22 cellular contexts compared by ENCODE assay signal in genomic region chr14:22644305-22644635, GRCh38. TPM values are rescaled to one million over a fixed set of nuclear protein-coding genes. Genes with fewer than 3 reads are reported as not detected.
"Had no signal": no experiment of that assay in that cellular context is flagged by ENCODE, and none has a peak within 500 bp of the region (broad histone marks: within the 10 kb centered on the region; RNA-seq: fewer than 3 reads in every experiment).

TSS of gene OR6J1 (minus strand) at chr14:22644352. CDS start at chr14:22634811, 9,541 bp downstream.

- H3K36me3 ChIP-seq: ascending aorta, breast epithelium, esophagus squamous epithelium, ovary, right lobe of liver had no signal

- H3K9me3 Mint-ChIP-seq: activated CD4-positive, alpha-beta T cell treated with anti-CD3 and anti-CD28 coated beads, Interleukin-2, amount 10 ng/mL, durations not matched to agents 24 days and 14 days; stimulated activated naive CD8-positive, alpha-beta T cell treated with anti-CD3 and anti-CD28 coated beads, Interleukin-15, Interleukin-2, amounts not matched to agents 100 ng/mL and 50 ng/mL, for 24 hours had no signal

- DNase-seq: activated CD8-positive, alpha-beta memory T cell treated with anti-CD3 and anti-CD28 coated beads for 24 hours; activated CD8-positive, alpha-beta memory T cell treated with anti-CD3 and anti-CD28 coated beads, Interleukin-2, amount 50 U/mL, for 48 hours; activated effector memory CD4-positive, alpha-beta T cell treated with Interleukin-2 at 50 U/mL for 16 hours; activated naive CD4-positive, alpha-beta T cell treated with anti-CD3 and anti-CD28 coated beads, Interleukin-2, amount 50 U/mL, for 16 hours; cerebellar nuclear complex; effector CD4-positive, alpha-beta T cell; esophagus squamous epithelium; mesenchymal stem cell; naive B cell; ovary; right lobe of liver; T-helper 9 cell had no signal

- H3K4me1 ChIP-seq: ascending aorta, breast epithelium, esophagus squamous epithelium, right lobe of liver had no signal

- H3K27me3 ChIP-seq: ascending aorta, breast epithelium, esophagus squamous epithelium, ovary, right lobe of liver had no signal

- H3K27ac Mint-ChIP-seq: activated CD4-positive, alpha-beta T cell treated with anti-CD3 and anti-CD28 coated beads, Interleukin-2, amount 10 ng/mL, durations not matched to agents 24 days and 14 days; stimulated activated naive CD8-positive, alpha-beta T cell treated with anti-CD3 and anti-CD28 coated beads, Interleukin-15, Interleukin-2, amounts not matched to agents 100 ng/mL and 50 ng/mL, for 24 hours had no signal

- H3K4me3 ChIP-seq: ascending aorta, breast epithelium, esophagus squamous epithelium, mucosa of descending colon, ovary, right lobe of liver had no signal

- H3K4me3 Mint-ChIP-seq: activated CD4-positive, alpha-beta T cell treated with anti-CD3 and anti-CD28 coated beads, Interleukin-2, amount 10 ng/mL, durations not matched to agents 24 days and 14 days; neural crest cell; stimulated activated naive CD8-positive, alpha-beta T cell treated with anti-CD3 and anti-CD28 coated beads, Interleukin-15, Interleukin-2, amounts not matched to agents 100 ng/mL and 50 ng/mL, for 24 hours had no signal

- H3K27ac ChIP-seq: ascending aorta, breast epithelium, esophagus squamous epithelium, ovary, right lobe of liver had no signal

- H3K36me3 Mint-ChIP-seq: naive B cell had no signal

- H3K9me3 ChIP-seq: ascending aorta, breast epithelium, esophagus squamous epithelium, mucosa of descending colon, ovary, right lobe of liver had no signal

- H3K4me1 Mint-ChIP-seq: activated CD4-positive, alpha-beta T cell treated with anti-CD3 and anti-CD28 coated beads, Interleukin-2, amount 10 ng/mL, durations not matched to agents 24 days and 14 days; naive B cell; neural crest cell had no signal

- FAIRE-seq: small intestine had no signal

- H3K27me3 Mint-ChIP-seq: stimulated activated naive CD8-positive, alpha-beta T cell treated with anti-CD3 and anti-CD28 coated beads, Interleukin-15, Interleukin-2, amounts not matched to agents 100 ng/mL and 50 ng/mL, for 24 hours had no signal

RNA-seq across cellular contexts. Expression of gene OR6J1, which starts in this region (rescaled TPM):
- total RNA-seq: activated CD4-positive, alpha-beta T cell treated with anti-CD3 and anti-CD28 coated beads, Interleukin-2, amount 10 ng/mL, durations not matched to agents 24 days and 14 days; ascending aorta; breast epithelium; esophagus squamous epithelium; lower leg skin; mucosa of descending colon; neural crest cell; right lobe of liver; temporal lobe had no signal
- polyA plus RNA-seq: adipose tissue, ovary, small intestine had no signal
